ENCODE assay signal across 1 cellular context in genomic region chr1:157117527-157118057, GRCh38.
TF ChIP-seq lines count a peak whose summit lies in the region.

No MANE protein-coding gene starts in this region.

TF ChIP-seq in HepG2, 621 proteins besides CTCF, POLR2A, EP300 and RAD21 (continued from another document):
- TF ChIP-seq RERE (CRISPR knock-in tag; IDR thresholded peaks at IDR 0.05; ENCODE audit: low read depth) (no peak), KDM6A (CRISPR knock-in tag; IDR thresholded peaks at IDR 0.05; ENCODE audit: low read depth) (no peak), KDM5B (CRISPR knock-in tag; IDR thresholded peaks at IDR 0.05; ENCODE audit: borderline replicate concordance) (no peak), ASH2L (IDR thresholded peaks at IDR 0.05; ENCODE audit: insufficient read length, low read depth, low read length) (no peak), ELF3 (CRISPR knock-in tag; IDR thresholded peaks at IDR 0.05) (no peak), ZNF101 (CRISPR knock-in tag; IDR thresholded peaks at IDR 0.05; ENCODE audit: borderline replicate concordance, low read depth) (no peak), MBD4 (IDR thresholded peaks at IDR 0.05; ENCODE audit: borderline replicate concordance, low read length) (no peak), ONECUT2 (CRISPR knock-in tag; IDR thresholded peaks at IDR 0.05) (no peak), GABPB1 (CRISPR knock-in tag; IDR thresholded peaks at IDR 0.05) (no peak)
